Comparison of ENCODE assay signal across 1 cellular context in the genomic region with DNA sequence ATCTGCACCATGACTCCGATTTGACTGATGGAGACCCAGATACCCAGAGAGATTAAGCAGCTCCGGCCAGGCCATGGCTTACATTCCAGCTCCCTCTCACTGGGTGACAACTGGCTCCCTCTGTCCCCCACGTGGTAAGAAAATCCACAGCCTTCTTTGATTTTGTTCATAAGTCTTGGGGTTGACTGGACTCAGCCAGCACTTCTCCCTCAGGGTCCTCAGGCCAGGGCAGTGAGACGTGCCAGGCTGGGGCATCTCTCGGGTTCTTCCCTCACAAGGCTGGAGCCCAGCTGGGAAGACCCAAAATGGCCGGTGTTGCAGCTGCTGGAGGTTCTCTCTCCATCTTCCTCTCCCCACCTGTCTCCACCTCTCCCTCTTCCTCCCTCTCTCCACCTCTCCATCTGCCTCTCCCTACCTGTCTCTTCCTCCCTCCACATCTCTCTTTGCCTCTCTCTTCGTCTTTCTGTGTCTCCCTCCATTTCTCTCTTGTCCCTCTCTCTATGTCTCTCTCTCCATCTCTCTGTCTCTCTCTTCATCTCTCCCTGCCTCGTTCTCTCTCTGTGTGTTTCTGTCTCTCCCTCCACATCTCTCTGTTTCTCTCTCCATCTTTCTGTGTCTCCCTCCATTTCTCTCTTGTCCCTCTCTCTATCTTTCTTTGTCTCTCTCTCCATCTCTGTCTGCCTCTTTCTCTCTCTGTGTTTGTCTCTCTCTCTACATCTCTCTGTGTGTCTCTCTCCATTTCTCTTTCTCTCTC.
TF ChIP-seq lines count a peak whose summit lies in the region.

No MANE protein-coding gene starts in this region.

TF ChIP-seq in IMR-90, 13 proteins besides CTCF, POLR2A, EP300 and RAD21 (continued from another document):
- TF ChIP-seq, protein P1, sequence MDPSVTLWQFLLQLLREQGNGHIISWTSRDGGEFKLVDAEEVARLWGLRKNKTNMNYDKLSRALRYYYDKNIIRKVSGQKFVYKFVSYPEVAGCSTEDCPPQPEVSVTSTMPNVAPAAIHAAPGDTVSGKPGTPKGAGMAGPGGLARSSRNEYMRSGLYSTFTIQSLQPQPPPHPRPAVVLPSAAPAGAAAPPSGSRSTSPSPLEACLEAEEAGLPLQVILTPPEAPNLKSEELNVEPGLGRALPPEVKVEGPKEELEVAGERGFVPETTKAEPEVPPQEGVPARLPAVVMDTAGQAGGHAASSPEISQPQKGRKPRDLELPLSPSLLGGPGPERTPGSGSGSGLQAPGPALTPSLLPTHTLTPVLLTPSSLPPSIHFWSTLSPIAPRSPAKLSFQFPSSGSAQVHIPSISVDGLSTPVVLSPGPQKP (IDR thresholded peaks at IDR 0.05; ENCODE audit: borderline replicate concordance, low read depth, low read length) = no peak
- TF ChIP-seq RCOR1 (IDR thresholded peaks at IDR 0.05; ENCODE audit: insufficient replicate concordance, low read length) (no peak), USF2 (IDR thresholded peaks at IDR 0.05; ENCODE audit: low read depth, low read length) (no peak), NFE2L2 (IDR thresholded peaks at IDR 0.05; ENCODE audit: low read depth, low read length) (no peak), RFX5 (IDR thresholded peaks at IDR 0.05; ENCODE audit: low read depth, low read length) (no peak), SMC3 (IDR thresholded peaks at IDR 0.05; ENCODE audit: low read depth, low read length) (no peak), BHLHE40 (IDR thresholded peaks at IDR 0.05; ENCODE audit: low read depth, low read length) (no peak), FOS (IDR thresholded peaks at IDR 0.05; ENCODE audit: low read depth, low read length) (no peak), CHD1 (IDR thresholded peaks at IDR 0.05; ENCODE audit: low read depth, low read length) (no peak)
